In genomic region chr1:178300350-178300699, GRCh38 we compare ENCODE assay signal across 14 cellular contexts.
DNase-seq lines count a peak whose midpoint lies in the region; ATAC-seq, FAIRE-seq and TF ChIP-seq lines count a peak whose summit lies in the region.
"Had no signal": no experiment of that assay in that cellular context is flagged by ENCODE, and none has a peak within 500 bp of the region (broad histone marks: within the 10 kb centered on the region; RNA-seq: fewer than 3 reads in every experiment).

No MANE protein-coding gene starts in this region.

- no peak for TF ChIP-seq RAD21 in HCT116 (IDR thresholded peaks at IDR 0.05; ENCODE audit: low read depth)

- H3K9me3 Mint-ChIP-seq in astrocyte (ENCODE audit: unreplicated experiment) = no peaks in the 10 kb centered on the region
- H3K9me3 Mint-ChIP-seq: activated CD4-positive, alpha-beta memory T cell treated with anti-CD3 and anti-CD28 coated beads, Interleukin-2, amount 10 ng/mL, durations not matched to agents 7 days and 5 days; activated naive CD4-positive, alpha-beta T cell treated with anti-CD3 and anti-CD28 coated beads, Interleukin-2, amount 50 U/mL, for 72 hours had no signal

- no peaks in the 10 kb centered on the region for H3K27me3 Mint-ChIP-seq in astrocyte (ENCODE audit: low read depth, unreplicated experiment)
- H3K27me3 Mint-ChIP-seq: activated CD4-positive, alpha-beta memory T cell treated with anti-CD3 and anti-CD28 coated beads, Interleukin-2, amount 10 ng/mL, durations not matched to agents 7 days and 5 days had no signal

- H3K79me2 ChIP-seq in HCT116 (ENCODE audit: insufficient read depth, low read length) = no peaks in the 10 kb centered on the region
- H3K79me2 ChIP-seq in astrocyte (ENCODE audit: insufficient read depth, low read length) = peaks cover 11% of the 10 kb centered on the region
- H3K79me2 ChIP-seq: parathyroid adenoma had no signal

- intact Hi-C loops in HCT116 (cut with micrococcal nuclease) = no loop called here
- intact Hi-C loops in kidney (cut with DNase I) = loop anchor here (10.0 kb wide), 1 partner anchor 204 kb away; no protein-coding TSS in a partner anchor
- intact Hi-C loops in transverse colon (cut with DNase I; ENCODE audit: low total_unique reads) = loop anchor here (10.0 kb wide), 2 partner anchors 204 to 234 kb away; no protein-coding TSS in a partner anchor
- intact Hi-C loops in thyroid gland (cut with DNase I) = no loop called here

- RAD21 ChIA-PET in HCT116 (lab: Charles Lee; ENCODE audit: low non-redundant PET in 1 of 2, low total read pairs in 2 of 2, uncharacterized antibody in 2 of 2, unreplicated experiment in 2 of 2) = interaction anchor here (0.6 to 1.3 kb wide), 6 partner anchors 10 to 702 kb away, joined by 3 to 4 read pairs (median 4); no protein-coding TSS in a partner anchor

- CTCF ChIA-PET in HCT116 (lab: Charles Lee) = interaction anchor here (0.6 to 2.4 kb wide), 32 partner anchors 8 to 1510 kb away, joined by 3 to 38 read pairs (median 6); no protein-coding TSS in a partner anchor

- H3K4me3 ChIP-seq in HCT116 (replicated peaks in 1 of 2; ENCODE audit: low read depth in 1 of 2, low read length in 2 of 2) = no peak overlapping the region
- H3K4me3 ChIP-seq in astrocyte (ENCODE audit: insufficient read depth, low read depth, low read length) = no peak overlapping the region
- no peak overlapping the region for H3K4me3 ChIP-seq in kidney (ENCODE audit: low read length in 2 of 2)
- H3K4me3 ChIP-seq in transverse colon = no peak overlapping the region
- no peak overlapping the region for H3K4me3 ChIP-seq in SJCRH30
- H3K4me3 ChIP-seq in thyroid gland (replicated peaks in 1 of 3) = no peak overlapping the region
- H3K4me3 ChIP-seq: BLaER1, coronary artery, K562 had no signal

- peak overlapping the region; percentile 21; the same call in 1 of the 2 replicates for H3K4me2 ChIP-seq in HCT116 (ENCODE audit: low read length)
- peak overlapping the region; percentile 30 for H3K4me2 ChIP-seq in astrocyte (ENCODE audit: low read length)
- H3K4me2 ChIP-seq: BLaER1 had no signal

- no peak for FAIRE-seq in astrocyte (lab: Jason Lieb, UNC)
- peak; percentile 23 for FAIRE-seq in kidney (lab: Jason Lieb, UNC)

- H3K9me3 ChIP-seq in HCT116 (ENCODE audit: control insufficient read depth in 1 of 2, insufficient read depth in 1 of 2, low read depth in 1 of 2, low read length in 2 of 2) (no peaks in the 10 kb centered on the region), astrocyte (ENCODE audit: insufficient read depth, low read depth, low read length) (no peaks in the 10 kb centered on the region), kidney (ENCODE audit: control insufficient read depth in 1 of 2, low read length in 2 of 2) (no peaks in the 10 kb centered on the region), transverse colon (no peaks in the 10 kb centered on the region), SJCRH30 (replicated peaks) (no peaks in the 10 kb centered on the region), thyroid gland (no peaks in the 10 kb centered on the region)
- H3K9me3 ChIP-seq: BLaER1 had no signal

- H3K9me2 ChIP-seq in HCT116 (ENCODE audit: insufficient read depth) = no peaks in the 10 kb centered on the region

- POLR2A ChIA-PET in HCT116 (lab: Charles Lee) = interaction anchor here (1.0 kb wide), 1 partner anchor 11 kb away, joined by 6 read pairs; no protein-coding TSS in a partner anchor

- peaks cover 16% of the 10 kb centered on the region for H3K4me1 Mint-ChIP-seq in astrocyte (ENCODE audit: low read depth, unreplicated experiment)
- H3K4me1 Mint-ChIP-seq: activated CD4-positive, alpha-beta memory T cell treated with anti-CD3 and anti-CD28 coated beads, Interleukin-2, amount 10 ng/mL, durations not matched to agents 7 days and 5 days had no signal

- peak; percentile 34; the same call in 1 of the 2 replicates for ATAC-seq in HCT116
- ATAC-seq in GM21619 (IDR thresholded peaks at IDR 0.05; ENCODE audit: unreplicated experiment) = no peak

- H3K4me3 Mint-ChIP-seq in astrocyte (ENCODE audit: unreplicated experiment) = no peak overlapping the region
- H3K4me3 Mint-ChIP-seq: activated CD4-positive, alpha-beta memory T cell treated with anti-CD3 and anti-CD28 coated beads, Interleukin-2, amount 10 ng/mL, durations not matched to agents 7 days and 5 days had no signal

- H2AFZ ChIP-seq in HCT116 (ENCODE audit: low read depth, low read length, poor library complexity, severe bottlenecking) (no peak overlapping the region), astrocyte (ENCODE audit: low read depth, low read length) (no peak overlapping the region)
- H2AFZ ChIP-seq: parathyroid adenoma had no signal

- DNase-seq in HCT116 (ENCODE audit: low read depth, low spot score) (no peak), astrocyte (ENCODE audit: low read depth) (no peak), kidney (no peak), transverse colon (no peak), SJCRH30 (no peak), thyroid gland (no peak)

- no peak for TF ChIP-seq POLR2A in HCT116 (IDR thresholded peaks at IDR 0.05; ENCODE audit: borderline replicate concordance, extremely low read depth, insufficient read depth, insufficient read length)
- TF ChIP-seq POLR2A in transverse colon (IDR thresholded peaks at IDR 0.05) = no peak
- TF ChIP-seq POLR2A in thyroid gland (IDR thresholded peaks at IDR 0.05) = no peak

- H3K36me3 ChIP-seq in HCT116 (ENCODE audit: control insufficient read depth in 1 of 2, insufficient read depth in 2 of 2, low read length in 2 of 2) (no peaks in the 10 kb centered on the region), astrocyte (ENCODE audit: insufficient read depth, low read length) (no peaks in the 10 kb centered on the region), kidney (ENCODE audit: control insufficient read depth in 1 of 2, insufficient read depth in 2 of 2, low read length in 2 of 2) (no peaks in the 10 kb centered on the region), transverse colon (no peaks in the 10 kb centered on the region), SJCRH30 (no peaks in the 10 kb centered on the region), thyroid gland (no peaks in the 10 kb centered on the region)
- H3K36me3 ChIP-seq: BLaER1 had no signal

- H4K20me1 ChIP-seq in HCT116 (ENCODE audit: insufficient read depth) (no peaks in the 10 kb centered on the region), astrocyte (ENCODE audit: insufficient read depth, low read length) (peaks cover 10% of the 10 kb centered on the region)
- H4K20me1 ChIP-seq: BLaER1 had no signal

- BruUV-seq in HCT116 (replicated peaks; lab: Mats Ljungman, UMichigan) = TSS peak; percentile 30

- TF ChIP-seq EP300 in transverse colon (IDR thresholded peaks at IDR 0.05; ENCODE audit: low read depth) = no peak

- H3K27me3 ChIP-seq in HCT116 (ENCODE audit: insufficient read depth, low read length) = no peaks in the 10 kb centered on the region
- no peaks in the 10 kb centered on the region for H3K27me3 ChIP-seq in astrocyte (ENCODE audit: insufficient read depth, low read length)
- no peaks in the 10 kb centered on the region for H3K27me3 ChIP-seq in transverse colon
- H3K27me3 ChIP-seq in SJCRH30 = no peaks in the 10 kb centered on the region
- H3K27me3 ChIP-seq in thyroid gland = no peaks in the 10 kb centered on the region
- H3K27me3 ChIP-seq: BLaER1 had no signal

- in situ Hi-C loops in transverse colon (cut with MboI; ENCODE audit: low pct_ligation_motif_present in 1 of 4, low pct_unique_long_range_greater_than_20kb in 1 of 4, low sequenced_read_pairs in 3 of 4) = loop anchor here in 3 of 4 donors (10.0 to 25.0 kb wide), 3 partner anchors 204 to 712 kb away; partner anchors contain the start of gene RALGPS2 (in 1 of the 3)

- TF ChIP-seq CTCF in HCT116 (IDR thresholded peaks at IDR 0.05 in 2 of 3, conservative IDR thresholded peaks at IDR 0.05 in 1 of 3; ENCODE audit: borderline replicate concordance in 1 of 3, insufficient read depth in 1 of 3, low read depth in 2 of 3, low read length in 2 of 3) = no peak
- TF ChIP-seq CTCF in astrocyte (IDR thresholded peaks at IDR 0.05; ENCODE audit: insufficient read depth, low read depth, low read length) = no peak
- TF ChIP-seq CTCF in kidney (IDR thresholded peaks at IDR 0.05; ENCODE audit: borderline replicate concordance, extremely low read depth, insufficient read depth) = no peak
- TF ChIP-seq CTCF in transverse colon (IDR thresholded peaks at IDR 0.05) = no peak
- no peak for TF ChIP-seq CTCF in thyroid gland (IDR thresholded peaks at IDR 0.05)

- H3K27ac ChIP-seq in HCT116 (ENCODE audit: low read depth, low read length) = no peak overlapping the region
- no peak overlapping the region for H3K27ac ChIP-seq in astrocyte (ENCODE audit: low read depth, low read length)
- no peak overlapping the region for H3K27ac ChIP-seq in kidney (ENCODE audit: low read depth in 2 of 2, low read length in 2 of 2)
- peak overlapping the region; percentile 52 to 72 (median 64) for H3K27ac ChIP-seq in transverse colon
- no peak overlapping the region for H3K27ac ChIP-seq in SJCRH30
- H3K27ac ChIP-seq in thyroid gland = no peak overlapping the region
- H3K27ac ChIP-seq: BLaER1, coronary artery, HL-60, parathyroid adenoma had no signal

- H3K9ac ChIP-seq in HCT116 (ENCODE audit: low read length) (no peak overlapping the region), astrocyte (ENCODE audit: low read length) (peak overlapping the region; percentile 7), kidney (ENCODE audit: low read length in 2 of 2) (no peak overlapping the region)
- H3K9ac ChIP-seq: BLaER1, parathyroid adenoma had no signal

- H3K27ac Mint-ChIP-seq in astrocyte (ENCODE audit: unreplicated experiment) = no peak overlapping the region
- H3K27ac Mint-ChIP-seq: activated CD4-positive, alpha-beta memory T cell treated with anti-CD3 and anti-CD28 coated beads, Interleukin-2, amount 10 ng/mL, durations not matched to agents 7 days and 5 days; activated naive CD4-positive, alpha-beta T cell treated with anti-CD3 and anti-CD28 coated beads, Interleukin-2, amount 50 U/mL, for 72 hours had no signal

- peaks cover 3% of the 10 kb centered on the region for H3K36me3 Mint-ChIP-seq in astrocyte (ENCODE audit: low read depth, unreplicated experiment)
- H3K36me3 Mint-ChIP-seq: activated naive CD4-positive, alpha-beta T cell treated with anti-CD3 and anti-CD28 coated beads, Interleukin-2, amount 50 U/mL, for 72 hours had no signal

- H3K4me1 ChIP-seq in HCT116 (ENCODE audit: control insufficient read depth in 1 of 2, insufficient read depth in 2 of 2, low read length in 2 of 2) (peaks cover 4 to 8% of the 10 kb centered on the region in 2 experiments; a peak in 2 of 4 replicates), astrocyte (ENCODE audit: insufficient read depth, low read length) (peaks cover 6% of the 10 kb centered on the region), kidney (ENCODE audit: control insufficient read depth in 1 of 2, insufficient read depth in 1 of 2, low read depth in 1 of 2, low read length in 2 of 2) (peaks cover 4% of the 10 kb centered on the region in 2 donors), transverse colon (peaks cover 0 to 29% (median 11%) of the 10 kb centered on the region in 4 donors), SJCRH30 (no peaks in the 10 kb centered on the region), thyroid gland (peaks cover 0 to 15% of the 10 kb centered on the region in 2 donors)
- H3K4me1 ChIP-seq: BLaER1 had no signal

TF ChIP-seq in HCT116, 20 proteins besides CTCF, POLR2A, EP300 and RAD21:
- TF ChIP-seq FOSL1 (IDR thresholded peaks at IDR 0.05; ENCODE audit: low read depth) = 0 out of 2 replicates have a peak, but pooled peaks have one; percentile 7
- TF ChIP-seq SRF (IDR thresholded peaks at IDR 0.05; ENCODE audit: low read depth) = no peak
- no peak for TF ChIP-seq ZFX (IDR thresholded peaks at IDR 0.05)

Comparison
In these comparisons a context has a peak if more than half of its experiments do, and no peak if none do; other contexts are left out.
1. H3K27ac ChIP-seq: peak in transverse colon (4 of 4); none in HCT116 (single experiment), astrocyte (single experiment), kidney (0 of 2), SJCRH30 (single experiment) and thyroid gland (0 of 3).
2. intact Hi-C loops: an anchor here in kidney (10.0 kb wide) and transverse colon (10.0 kb wide); none called in HCT116 and thyroid gland.